In the genomic region with DNA sequence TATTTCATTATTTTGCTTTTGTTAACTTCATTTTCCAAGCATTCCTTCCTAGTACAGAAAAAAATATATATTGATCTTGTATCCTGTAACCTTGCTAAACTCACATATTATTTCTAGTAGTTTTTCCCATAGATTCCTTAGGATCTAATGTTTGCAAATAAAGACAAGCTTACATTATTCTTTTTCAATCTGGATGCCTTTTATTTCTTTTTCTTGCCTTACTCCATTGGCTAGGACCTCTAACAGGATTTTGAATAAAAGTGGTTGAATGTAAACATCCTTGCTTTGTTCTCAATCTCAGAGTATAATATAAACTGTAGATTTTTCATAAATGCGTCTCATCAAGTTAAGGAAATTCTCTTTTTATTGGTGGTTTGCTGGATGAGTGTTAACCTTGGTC, we compare ENCODE assay signal across 22 cellular contexts.
DNase-seq lines count a peak whose midpoint lies in the region; ATAC-seq, FAIRE-seq and TF ChIP-seq lines count a peak whose summit lies in the region.
"Had no signal": no experiment of that assay in that cellular context is flagged by ENCODE, and none has a peak within 500 bp of the region (broad histone marks: within the 10 kb centered on the region; RNA-seq: fewer than 3 reads in every experiment).

No MANE protein-coding gene starts in this region.

- H3K36me3 ChIP-seq in HEK293 (ENCODE audit: control insufficient read depth in 2 of 2, insufficient read depth in 1 of 2, low read length in 2 of 2) (no peaks in the 10 kb centered on the region), endodermal cell (ENCODE audit: control insufficient read depth, insufficient read depth, low read length) (peaks cover 62% of the 10 kb centered on the region), small intestine (ENCODE audit: control insufficient read depth in 2 of 2, insufficient read depth in 2 of 2, low read length in 2 of 2) (peaks cover 0 to 2% of the 10 kb centered on the region in 2 donors), tibial artery (peaks cover 0 to 8% (median 6%) of the 10 kb centered on the region in 3 donors)
- H3K36me3 ChIP-seq: BE2C had no signal

- FAIRE-seq in small intestine (lab: Jason Lieb, UNC) = peak; percentile 15
- FAIRE-seq: A204.1, D721Med, GM12878 had no signal

- no peak overlapping the region for H3K9ac ChIP-seq in endodermal cell (ENCODE audit: extremely low read depth, low read length, poor library complexity, severe bottlenecking)
- H3K9ac ChIP-seq: BLaER1 treated with 17β-estradiol and CSF1 and Interleukin-3, amounts not matched to agents 10 nM and 100 nM had no signal

- peaks cover 20 to 57% of the 10 kb centered on the region in 2 donors for H3K36me3 Mint-ChIP-seq in activated T-cell treated with anti-CD3 and anti-CD28 coated beads, Interleukin-2, amount 50 U/mL, for 72 hours (ENCODE audit: insufficient read depth in 2 of 2)
- peaks cover 79% of the 10 kb centered on the region for H3K36me3 Mint-ChIP-seq in endodermal cell (ENCODE audit: low read depth)

- H3K4me1 ChIP-seq in HEK293 (ENCODE audit: control insufficient read depth, insufficient read depth, low read length) (no peaks in the 10 kb centered on the region), endodermal cell (ENCODE audit: control insufficient read depth, insufficient read depth, low read length) (no peaks in the 10 kb centered on the region), small intestine (ENCODE audit: control insufficient read depth in 2 of 2, insufficient read depth in 1 of 2, low read depth in 1 of 2, low read length in 1 of 2) (no peaks in the 10 kb centered on the region), tibial artery (peaks cover 0 to 9% (median 0%) of the 10 kb centered on the region in 4 donors)
- H3K4me1 ChIP-seq: BE2C had no signal

- H3K9me3 Mint-ChIP-seq in activated T-cell treated with anti-CD3 and anti-CD28 coated beads, Interleukin-2, amount 50 U/mL, for 72 hours = peaks cover 8 to 16% of the 10 kb centered on the region in 2 donors
- H3K9me3 Mint-ChIP-seq in endodermal cell = peaks cover 60% of the 10 kb centered on the region

- CTCF ChIA-PET in HEK293 (lab: Yijun Ruan, JAX) = interaction anchor here (0.6 to 1.1 kb wide), 2 partner anchors 27 to 66 kb away, joined by 4 read pairs; no protein-coding TSS in a partner anchor

- POLR2A ChIA-PET in HEK293 (lab: Yijun Ruan, JAX) = no interaction called here

- H3K27ac ChIP-seq in HEK293 (ENCODE audit: extremely low read depth, low read depth, low read length) (no peak overlapping the region), endodermal cell (ENCODE audit: low read depth, low read length) (no peak overlapping the region), small intestine (ENCODE audit: low read depth in 1 of 2, low read length in 1 of 2) (no peak overlapping the region), tibial artery (no peak overlapping the region)
- H3K27ac ChIP-seq: 22Rv1; BLaER1 treated with 17β-estradiol and CSF1 and Interleukin-3, amounts not matched to agents 10 nM and 100 nM had no signal

- H3K4me3 ChIP-seq in HEK293 (ENCODE audit: low read depth, low read length) = no peak overlapping the region
- peak overlapping the region; percentile 60 for H3K4me3 ChIP-seq in endodermal cell (ENCODE audit: low read length)
- no peak overlapping the region for H3K4me3 ChIP-seq in small intestine (ENCODE audit: low read depth in 1 of 2, low read length in 2 of 2)
- no peak overlapping the region for H3K4me3 ChIP-seq in tibial artery
- H3K4me3 ChIP-seq: BLaER1 treated with 17β-estradiol and CSF1 and Interleukin-3, amounts not matched to agents 10 nM and 100 nM; GM12878; GM23338 had no signal

- intact Hi-C loops in tibial artery (cut with DNase I; ENCODE audit: low total_unique reads) = no loop called here

- H3K27me3 ChIP-seq in endodermal cell (ENCODE audit: control insufficient read depth, insufficient read depth, low read length, poor library complexity, severe bottlenecking) (no peaks in the 10 kb centered on the region), small intestine (ENCODE audit: control insufficient read depth in 2 of 2, insufficient read depth in 2 of 2, low read length in 2 of 2) (no peaks in the 10 kb centered on the region), tibial artery (no peaks in the 10 kb centered on the region)
- H3K27me3 ChIP-seq: BE2C; BLaER1 treated with 17β-estradiol and CSF1 and Interleukin-3, amounts not matched to agents 10 nM and 100 nM had no signal

- peaks cover 12% of the 10 kb centered on the region for H3K4me1 Mint-ChIP-seq in activated T-cell treated with anti-CD3 and anti-CD28 coated beads, Interleukin-2, amount 50 U/mL, for 72 hours (ENCODE audit: low read depth)
- H3K4me1 Mint-ChIP-seq in endodermal cell = no peaks in the 10 kb centered on the region
- H3K4me1 Mint-ChIP-seq: CD14-positive monocyte, GM23338 had no signal

- no peak for DNase-seq in activated T-cell treated with anti-CD3 and anti-CD28 coated beads, Interleukin-2, amount 50 U/mL, for 72 hours
- no peak for DNase-seq in activated T-cell treated with anti-CD3 and anti-CD28 coated beads, Interleukin-2, amount 50 U/mL, for 1 hour
- DNase-seq in endodermal cell (no peak), small intestine (no peak), AG08395 (ENCODE audit: low spot score) (no peak), tibial artery (no peak)
- DNase-seq: AML-193; BE2C; CD4-positive, alpha-beta T cell; CD8-positive, alpha-beta memory T cell; DMS 273 treated with DMSO at 0.1 percent for 48 hours; DMS79; GDM1; H9 had no signal

- H3K27me3 Mint-ChIP-seq in activated T-cell treated with anti-CD3 and anti-CD28 coated beads, Interleukin-2, amount 50 U/mL, for 72 hours (ENCODE audit: low read depth) = no peaks in the 10 kb centered on the region
- H3K27me3 Mint-ChIP-seq in endodermal cell (ENCODE audit: insufficient read depth) = no peaks in the 10 kb centered on the region
- H3K27me3 Mint-ChIP-seq: CD4-positive, alpha-beta T cell; CD8-positive, alpha-beta memory T cell had no signal

- peak overlapping the region; percentile 54 for H3K27ac Mint-ChIP-seq in activated T-cell treated with anti-CD3 and anti-CD28 coated beads, Interleukin-2, amount 50 U/mL, for 72 hours
- no peak overlapping the region for H3K27ac Mint-ChIP-seq in endodermal cell
- H3K27ac Mint-ChIP-seq: CD14-positive monocyte; CD4-positive, alpha-beta T cell; CD8-positive, alpha-beta memory T cell; GM23338; H9 had no signal

- no peak for TF ChIP-seq CTCF in HEK293 (tag by site-specific recombination; IDR thresholded peaks at IDR 0.05)
- TF ChIP-seq CTCF in endodermal cell (conservative IDR thresholded peaks at IDR 0.05) = no peak
- no peak for TF ChIP-seq CTCF in tibial artery (IDR thresholded peaks at IDR 0.05)

- ATAC-seq in activated T-cell treated with anti-CD3 and anti-CD28 coated beads, Interleukin-2, amount 50 U/mL, for 72 hours (replicated peaks in 1 of 2) = no peak
- ATAC-seq: GM12878, GM23338 had no signal

- no peak overlapping the region for H3K4me3 Mint-ChIP-seq in activated T-cell treated with anti-CD3 and anti-CD28 coated beads, Interleukin-2, amount 50 U/mL, for 72 hours
- no peak overlapping the region for H3K4me3 Mint-ChIP-seq in endodermal cell
- H3K4me3 Mint-ChIP-seq: CD14-positive monocyte; CD4-positive, alpha-beta T cell; CD8-positive, alpha-beta memory T cell; GM23338; H9 had no signal

- no CpG with 5 or more reads among the region's 1 CpG for WGBS in endodermal cell (ENCODE audit: insufficient coverage in 1 of 2, insufficient read length in 1 of 2), 2 experiments
- WGBS in small intestine, 3 donors = 8 to 68% (median 21%) methylated on average over 1 of the region's 1 CpG

- no peaks in the 10 kb centered on the region for H3K9me3 ChIP-seq in HEK293 (ENCODE audit: control insufficient read depth, insufficient read depth, low read depth, low read length)
- peaks cover 65% of the 10 kb centered on the region for H3K9me3 ChIP-seq in endodermal cell (ENCODE audit: control insufficient read depth, low read length)
- H3K9me3 ChIP-seq in small intestine (ENCODE audit: control insufficient read depth, low read depth) = no peaks in the 10 kb centered on the region
- H3K9me3 ChIP-seq in tibial artery = peaks cover 0 to 17% (median 13%) of the 10 kb centered on the region in 3 donors
- H3K9me3 ChIP-seq: BE2C had no signal

TF ChIP-seq in HEK293, 187 proteins besides CTCF, POLR2A, EP300 and RAD21:
- TF ChIP-seq SETDB1 (IDR thresholded peaks at IDR 0.05; ENCODE audit: insufficient read length, low read length) = peak; percentile 88
- TF ChIP-seq ZNF239 (tag by site-specific recombination; IDR thresholded peaks at IDR 0.05) = no peak
- TF ChIP-seq ZNF362 (tag by site-specific recombination; IDR thresholded peaks at IDR 0.05) = no peak
